8 cellular contexts compared by ENCODE assay signal in genomic region chr7:44884553-44885393, GRCh38. TPM values are rescaled to one million over a fixed set of nuclear protein-coding genes. Genes with fewer than 3 reads are reported as not detected.
DNase-seq lines count a peak whose midpoint lies in the region; ATAC-seq and TF ChIP-seq lines count a peak whose summit lies in the region.

No MANE protein-coding gene starts in this region.

- H2AFZ ChIP-seq in neural cell (ENCODE audit: low read depth, low read length), result no peak overlapping the region

- no peaks in the 10 kb centered on the region for H3K27me3 ChIP-seq in neural cell (ENCODE audit: insufficient read depth, low read depth, low read length)

- H3K4me3 ChIP-seq in fibroblast of mammary gland (ENCODE audit: control insufficient read depth, low read depth, low read length), result peak overlapping the region; percentile 76
- peak overlapping the region; percentile 94 for H3K4me3 ChIP-seq in neural cell (ENCODE audit: low read length)

- no peaks in the 10 kb centered on the region for H3K36me3 ChIP-seq in neural cell (ENCODE audit: insufficient read depth, low read length)

- TF ChIP-seq CTCF in fibroblast of mammary gland (conservative IDR thresholded peaks at IDR 0.05; ENCODE audit: control insufficient read depth, insufficient read depth, low read depth, low read length) (no peak), neural cell (IDR thresholded peaks at IDR 0.05; ENCODE audit: poor library complexity, severe bottlenecking) (no peak)

- H4K20me1 ChIP-seq in neural cell (ENCODE audit: insufficient read depth), result no peaks in the 10 kb centered on the region

- H3K27me3 Mint-ChIP-seq in activated T-helper 1 cell treated with anti-CD3 and anti-CD28 coated beads, Interleukin-12 subunit alpha, Interleukin-12 subunit beta, Interleukin-2, Interleukin-4 antibody, amounts not matched to agents 30 ng/mL and 10 ng/mL and 1 ng/mL, durations not matched to agents 14 hours and 24 hours and 36 hours (ENCODE audit: insufficient read depth), result no peaks in the 10 kb centered on the region

- ATAC-seq in HG02884 (IDR thresholded peaks at IDR 0.05; ENCODE audit: unreplicated experiment), result peak; percentile 10

- H3K9me3 ChIP-seq in neural cell (ENCODE audit: low read length), result no peaks in the 10 kb centered on the region

- peak overlapping the region; percentile 98 for H3K4me3 Mint-ChIP-seq in activated T-helper 1 cell treated with anti-CD3 and anti-CD28 coated beads, Interleukin-12 subunit alpha, Interleukin-12 subunit beta, Interleukin-2, Interleukin-4 antibody, amounts not matched to agents 30 ng/mL and 10 ng/mL and 1 ng/mL, durations not matched to agents 14 hours and 24 hours and 36 hours

- TF ChIP-seq RAD21 in neural cell (conservative IDR thresholded peaks at IDR 0.05), result peak; percentile 10

- H3K9me3 Mint-ChIP-seq in activated T-helper 1 cell treated with anti-CD3 and anti-CD28 coated beads, Interleukin-12 subunit alpha, Interleukin-12 subunit beta, Interleukin-2, Interleukin-4 antibody, amounts not matched to agents 30 ng/mL and 10 ng/mL and 1 ng/mL, durations not matched to agents 14 hours and 24 hours and 36 hours, result no peaks in the 10 kb centered on the region

- intact Hi-C loops in activated T-helper 1 cell treated with anti-CD3 and anti-CD28 coated beads, Interleukin-12 subunit alpha, Interleukin-12 subunit beta, Interleukin-2, Interleukin-4 antibody, amounts not matched to agents 30 ng/mL and 10 ng/mL and 1 ng/mL, durations not matched to agents 14 hours and 24 hours and 36 hours (cut with micrococcal nuclease), result loop anchor here (1.0 kb wide), 15 partner anchors 27 to 802 kb away; partner anchors contain the start of genes H2AZ2, OGDH, POLM and PPIA

- H3K9ac ChIP-seq in neural cell (ENCODE audit: low read length), result peak overlapping the region; percentile 90

- H3K27ac Mint-ChIP-seq in activated T-helper 1 cell treated with anti-CD3 and anti-CD28 coated beads, Interleukin-12 subunit alpha, Interleukin-12 subunit beta, Interleukin-2, Interleukin-4 antibody, amounts not matched to agents 30 ng/mL and 10 ng/mL and 1 ng/mL, durations not matched to agents 14 hours and 24 hours and 36 hours, result peak overlapping the region; percentile 94

- no peaks in the 10 kb centered on the region for H3K9me2 ChIP-seq in neural cell (ENCODE audit: insufficient read depth, low read length)

- peak; percentile 66 for DNase-seq in NCI-H748 (lab: John Stamatoyannopoulos, UW; ENCODE audit: unreplicated experiment)
- no peak for DNase-seq in NCI-H748 treated with DMSO at 0.1 percent for 48 hours (lab: John Stamatoyannopoulos, UW)
- DNase-seq in NCI-H510A treated with DMSO at 0.1 percent for 48 hours (lab: John Stamatoyannopoulos, UW), result peak; percentile 12
- peak; percentile 51 for DNase-seq in activated T-helper 1 cell treated with anti-CD3 and anti-CD28 coated beads, Interleukin-12 subunit alpha, Interleukin-12 subunit beta, Interleukin-2, Interleukin-4 antibody, amounts not matched to agents 30 ng/mL and 10 ng/mL and 1 ng/mL, durations not matched to agents 14 hours and 24 hours and 36 hours (ENCODE audit: low spot score)
- peak; percentile 63 for DNase-seq in fibroblast of mammary gland (ENCODE audit: low read depth)
- DNase-seq in substantia nigra (lab: John Stamatoyannopoulos, UW), result peak in 33 of 49 donors; percentile 17 to 77 (median 53)

- peaks cover 37% of the 10 kb centered on the region for H3K36me3 Mint-ChIP-seq in activated T-helper 1 cell treated with anti-CD3 and anti-CD28 coated beads, Interleukin-12 subunit alpha, Interleukin-12 subunit beta, Interleukin-2, Interleukin-4 antibody, amounts not matched to agents 30 ng/mL and 10 ng/mL and 1 ng/mL, durations not matched to agents 14 hours and 24 hours and 36 hours (ENCODE audit: low read depth)

- peaks cover 47% of the 10 kb centered on the region for H3K79me2 ChIP-seq in neural cell (replicated peaks; ENCODE audit: insufficient read depth, low read length)

- H3K4me2 ChIP-seq in neural cell (ENCODE audit: low read length), result peak overlapping the region; percentile 97

- H3F3A ChIP-seq in neural cell (ENCODE audit: insufficient read depth, low read length, poor library complexity, severe bottlenecking), result peaks cover 3% of the 10 kb centered on the region

- peaks cover 74% of the 10 kb centered on the region for H3K4me1 Mint-ChIP-seq in activated T-helper 1 cell treated with anti-CD3 and anti-CD28 coated beads, Interleukin-12 subunit alpha, Interleukin-12 subunit beta, Interleukin-2, Interleukin-4 antibody, amounts not matched to agents 30 ng/mL and 10 ng/mL and 1 ng/mL, durations not matched to agents 14 hours and 24 hours and 36 hours (ENCODE audit: low read depth)

- TF ChIP-seq EP300 in neural cell (conservative IDR thresholded peaks at IDR 0.05; ENCODE audit: poor library complexity, severe bottlenecking), result no peak

- peak overlapping the region; percentile 78 for H3K27ac ChIP-seq in neural cell (ENCODE audit: low read length)
- H3K27ac ChIP-seq in substantia nigra (ENCODE audit: low read depth, low read length, poor library complexity, severe bottlenecking), result peak overlapping the region; percentile 92

TF ChIP-seq in neural cell, 6 proteins besides CTCF, POLR2A, EP300 and RAD21:
- TF ChIP-seq, protein P1, sequence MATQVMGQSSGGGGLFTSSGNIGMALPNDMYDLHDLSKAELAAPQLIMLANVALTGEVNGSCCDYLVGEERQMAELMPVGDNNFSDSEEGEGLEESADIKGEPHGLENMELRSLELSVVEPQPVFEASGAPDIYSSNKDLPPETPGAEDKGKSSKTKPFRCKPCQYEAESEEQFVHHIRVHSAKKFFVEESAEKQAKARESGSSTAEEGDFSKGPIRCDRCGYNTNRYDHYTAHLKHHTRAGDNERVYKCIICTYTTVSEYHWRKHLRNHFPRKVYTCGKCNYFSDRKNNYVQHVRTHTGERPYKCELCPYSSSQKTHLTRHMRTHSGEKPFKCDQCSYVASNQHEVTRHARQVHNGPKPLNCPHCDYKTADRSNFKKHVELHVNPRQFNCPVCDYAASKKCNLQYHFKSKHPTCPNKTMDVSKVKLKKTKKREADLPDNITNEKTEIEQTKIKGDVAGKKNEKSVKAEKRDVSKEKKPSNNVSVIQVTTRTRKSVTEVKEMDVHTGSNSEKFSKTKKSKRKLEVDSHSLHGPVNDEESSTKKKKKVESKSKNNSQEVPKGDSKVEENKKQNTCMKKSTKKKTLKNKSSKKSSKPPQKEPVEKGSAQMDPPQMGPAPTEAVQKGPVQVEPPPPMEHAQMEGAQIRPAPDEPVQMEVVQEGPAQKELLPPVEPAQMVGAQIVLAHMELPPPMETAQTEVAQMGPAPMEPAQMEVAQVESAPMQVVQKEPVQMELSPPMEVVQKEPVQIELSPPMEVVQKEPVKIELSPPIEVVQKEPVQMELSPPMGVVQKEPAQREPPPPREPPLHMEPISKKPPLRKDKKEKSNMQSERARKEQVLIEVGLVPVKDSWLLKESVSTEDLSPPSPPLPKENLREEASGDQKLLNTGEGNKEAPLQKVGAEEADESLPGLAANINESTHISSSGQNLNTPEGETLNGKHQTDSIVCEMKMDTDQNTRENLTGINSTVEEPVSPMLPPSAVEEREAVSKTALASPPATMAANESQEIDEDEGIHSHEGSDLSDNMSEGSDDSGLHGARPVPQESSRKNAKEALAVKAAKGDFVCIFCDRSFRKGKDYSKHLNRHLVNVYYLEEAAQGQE (IDR thresholded peaks at IDR 0.05; ENCODE audit: borderline replicate concordance), result no peak
- TF ChIP-seq EZH2 (IDR thresholded peaks at IDR 0.05; ENCODE audit: borderline replicate concordance, insufficient read depth, low read length, poor library complexity, severe bottlenecking) (no peak), SMC3 (conservative IDR thresholded peaks at IDR 0.05; ENCODE audit: poor library complexity) (no peak), MXI1 (conservative IDR thresholded peaks at IDR 0.05; ENCODE audit: poor library complexity, severe bottlenecking) (peak; percentile 13), POLR2AphosphoS5 (IDR thresholded peaks at IDR 0.05) (no peak), TAF1 (IDR thresholded peaks at IDR 0.05; ENCODE audit: low read depth) (no peak)

RNA-seq across cellular contexts. Expression of gene PURB, which starts 0.6 kb away (rescaled TPM):
- total RNA-seq in activated T-helper 1 cell treated with anti-CD3 and anti-CD28 coated beads, Interleukin-12 subunit alpha, Interleukin-12 subunit beta, Interleukin-2, Interleukin-4 antibody, amounts not matched to agents 30 ng/mL and 10 ng/mL and 1 ng/mL, durations not matched to agents 14 hours and 24 hours and 36 hours, result 42.1 and 42.6 TPM in 2 replicates
- polyA plus RNA-seq in neural cell, result 12.9 and 14.7 TPM in 2 replicates
- 34.3 and 35.4 TPM in 2 replicates for polyA minus RNA-seq in neural cell

RNA-seq across cellular contexts. Expression of gene H2AZ2, which starts 36.9 kb away (rescaled TPM):
- total RNA-seq in activated T-helper 1 cell treated with anti-CD3 and anti-CD28 coated beads, Interleukin-12 subunit alpha, Interleukin-12 subunit beta, Interleukin-2, Interleukin-4 antibody, amounts not matched to agents 30 ng/mL and 10 ng/mL and 1 ng/mL, durations not matched to agents 14 hours and 24 hours and 36 hours, result 187 and 190 TPM in 2 replicates
- 152 and 182 TPM in 2 replicates for polyA plus RNA-seq in neural cell
- polyA minus RNA-seq in neural cell, result 212 and 242 TPM in 2 replicates
